ENCODE assay signal across 8 cellular contexts in the genomic region with DNA sequence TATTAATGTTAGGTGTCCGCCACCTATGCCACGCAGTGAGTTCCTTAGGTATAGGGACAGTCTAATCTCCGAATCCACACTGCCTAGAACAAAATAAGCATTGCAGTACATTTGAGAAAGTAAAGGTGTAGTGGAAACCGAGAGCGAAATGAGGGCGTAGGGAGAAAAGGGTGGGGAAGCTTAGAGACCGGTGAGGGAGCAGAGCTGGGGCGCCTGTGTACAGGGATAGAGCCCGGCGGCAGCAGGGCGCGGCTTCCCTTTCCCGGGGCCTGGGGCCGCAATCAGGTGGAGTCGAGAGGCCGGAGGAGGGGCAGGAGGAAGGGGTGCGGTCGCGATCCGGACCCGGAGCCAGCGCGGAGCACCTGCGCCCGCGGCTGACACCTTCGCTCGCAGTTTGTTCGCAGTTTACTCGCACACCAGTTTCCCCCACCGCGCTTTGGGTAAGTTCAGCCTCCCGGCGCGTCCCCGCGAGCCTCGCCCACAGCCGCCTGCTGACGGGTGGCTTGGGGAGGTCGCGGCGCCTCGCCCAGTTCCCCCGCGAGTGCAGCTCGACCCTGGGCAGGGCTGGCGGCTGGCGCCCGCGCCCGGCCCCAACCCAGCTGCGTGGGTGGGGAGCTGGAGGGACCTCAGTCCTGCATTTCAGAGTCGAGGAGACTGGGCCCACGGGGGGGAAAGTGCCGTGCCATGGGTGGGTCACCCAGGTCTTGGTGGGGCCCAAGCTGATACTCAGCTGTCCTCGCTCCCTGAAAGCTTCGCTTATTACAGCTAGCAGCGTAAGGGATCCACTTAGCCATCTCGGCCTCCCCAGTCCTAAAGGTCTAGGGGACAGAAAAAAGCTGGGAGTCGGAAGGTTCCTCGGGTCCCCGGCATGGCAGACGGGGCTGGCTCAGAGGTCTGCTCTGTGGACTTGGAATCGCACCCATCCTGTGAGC. TPM values are rescaled to one million over a fixed set of nuclear protein-coding genes. Genes with fewer than 3 reads are reported as not detected.
DNase-seq lines count a peak whose midpoint lies in the region; ATAC-seq and TF ChIP-seq lines count a peak whose summit lies in the region.

Gene ANXA3 (plus strand): TSS at position 351 of the 932 bp plus-strand sequence. CDS start 2,704 bp downstream, outside the sequence.

- H3K4me3 ChIP-seq in endodermal cell (ENCODE audit: low read length) (peak within 1 kb of the TSS; percentile 81), thyroid gland (replicated peaks in 1 of 3) (peak within 1 kb of the TSS; percentile 33 to 68 (median 62))

- TF ChIP-seq CTCF in HFFc6 (IDR thresholded peaks at IDR 0.05) (no peak), endodermal cell (conservative IDR thresholded peaks at IDR 0.05) (peak; percentile 16), thyroid gland (IDR thresholded peaks at IDR 0.05) (no peak)

- H3K4me1 ChIP-seq in endodermal cell (ENCODE audit: control insufficient read depth, insufficient read depth, low read length), result peaks cover 4% of the 10 kb centered on the region
- peaks cover 12 to 19% of the 10 kb centered on the region in 2 donors for H3K4me1 ChIP-seq in thyroid gland

- H3K27me3 Mint-ChIP-seq in HFFc6 (ENCODE audit: insufficient read depth), result no peaks in the 10 kb centered on the region
- H3K27me3 Mint-ChIP-seq in endodermal cell (ENCODE audit: insufficient read depth), result peaks cover 30% of the 10 kb centered on the region

- H3K36me3 Mint-ChIP-seq in HFFc6 (ENCODE audit: low read depth), result no peaks in the 10 kb centered on the region
- H3K36me3 Mint-ChIP-seq in endodermal cell (ENCODE audit: low read depth), result peaks cover 22% of the 10 kb centered on the region

- peaks cover 35% of the 10 kb centered on the region for H3K36me3 ChIP-seq in endodermal cell (ENCODE audit: control insufficient read depth, insufficient read depth, low read length)
- H3K36me3 ChIP-seq in thyroid gland, result no peaks in the 10 kb centered on the region

- H3K27me3 ChIP-seq in endodermal cell (ENCODE audit: control insufficient read depth, insufficient read depth, low read length, poor library complexity, severe bottlenecking) (no peaks in the 10 kb centered on the region), thyroid gland (no peaks in the 10 kb centered on the region)

- H3K9ac ChIP-seq in endodermal cell (ENCODE audit: extremely low read depth, low read length, poor library complexity, severe bottlenecking), result peak within 1 kb of the TSS; percentile 98

- H3K9me3 ChIP-seq in endodermal cell (ENCODE audit: control insufficient read depth, low read length), result peaks cover 29% of the 10 kb centered on the region
- H3K9me3 ChIP-seq in thyroid gland, result no peaks in the 10 kb centered on the region

- H3K27ac Mint-ChIP-seq in HFFc6 (peak within 1 kb of the TSS; percentile 7; the same call in 1 of the 2 replicates), endodermal cell (peak within 1 kb of the TSS; percentile 86)

- H3K4me3 Mint-ChIP-seq in HFFc6 (peak within 1 kb of the TSS; percentile 72), endodermal cell (peak within 1 kb of the TSS; percentile 67)

- peak in 1 of 2 donors; percentile 96 for TF ChIP-seq POLR2A in thyroid gland (IDR thresholded peaks at IDR 0.05)

- no peak for ATAC-seq in HG03039 (IDR thresholded peaks at IDR 0.05; ENCODE audit: unreplicated experiment)

- intact Hi-C loops in thyroid gland (cut with DNase I), result no loop called here

- 3 to 12% methylated on average over 22 to 64 of the region's 65 CpGs for WGBS in endodermal cell (ENCODE audit: insufficient coverage in 1 of 2, insufficient read length in 1 of 2), 2 experiments
- WGBS in thyroid gland, 2 donors, result 7 to 9% methylated on average over 46 to 53 of the region's 65 CpGs

- H3K9me3 Mint-ChIP-seq in HFFc6, result no peaks in the 10 kb centered on the region
- H3K9me3 Mint-ChIP-seq in endodermal cell, result peaks cover 20% of the 10 kb centered on the region

- H3K27ac ChIP-seq in endodermal cell (ENCODE audit: low read depth, low read length) (peak within 1 kb of the TSS; percentile 47), thyroid gland (peak within 1 kb of the TSS; percentile 99 to 100 (median 100))

- peaks cover 40% of the 10 kb centered on the region for H3K4me1 Mint-ChIP-seq in HFFc6 (ENCODE audit: low read depth)
- peaks cover 17% of the 10 kb centered on the region for H3K4me1 Mint-ChIP-seq in endodermal cell

- DNase-seq in ELF-1 (ENCODE audit: low read depth, low spot score) (peak; percentile 83), HFFc6 (no peak), SK-N-DZ (ENCODE audit: low spot score) (peak; percentile 4), endodermal cell (peak; percentile 91), mesenteric fat pad (ENCODE audit: low spot score) (peak; percentile 88), thyroid gland (peak; percentile 73 to 79), NCI-H1694 treated with DMSO at 0.1 percent for 48 hours (lab: John Stamatoyannopoulos, UW) (no peak)

RNA-seq across cellular contexts. Expression of gene ANXA3, which starts in this region (rescaled TPM):
- 1 to 10 TPM; 1.5 to 3.0 (median 1.6) TPM for total RNA-seq in HFFc6 (2021; fragmentation: NEBNext Ultra II Directional; extraction: Animal tissue kit (Norgen Biotek cat#: 25700))
- not detected in 2 replicates for polyA plus RNA-seq in SK-N-DZ (2014; cell fraction: cytosol; rRNA removed)
- polyA plus RNA-seq in SK-N-DZ (2014; cell fraction: nucleus; rRNA removed), result 1.0 TPM in 1 of 2 replicates, not detected in the other
- 10 to 100 TPM; 25.5 to 43.9 TPM for total RNA-seq in endodermal cell
- polyA plus RNA-seq in endodermal cell (2013, experiment 1 of 2), result 23.0 TPM
- polyA plus RNA-seq in endodermal cell (2013, experiment 2 of 2), result 31.4 TPM
- total RNA-seq in mesenteric fat pad, result 49.8 TPM
- 100 to 1,000 TPM in 3 of 4 donors, 10 to 100 TPM in 1; 98.7 to 213 (median 156) TPM for total RNA-seq in thyroid gland

Comparison
In these comparisons a context has a peak if more than half of its experiments do, and no peak if none do; other contexts are left out.
1. RNA of gene ANXA3 (total RNA-seq): 98.7 to 213 TPM in thyroid gland, 49.8 TPM in mesenteric fat pad (single experiment) and 25.5 to 43.9 TPM in endodermal cell; 1.5 to 3.0 TPM in HFFc6; every median in the first group is over 4 times any median in the second.
2. DNase-seq: peak in ELF-1 (single experiment), SK-N-DZ (single experiment), endodermal cell (single experiment), mesenteric fat pad (single experiment) and thyroid gland (2 of 2); none in HFFc6 (single experiment) and NCI-H1694 treated with DMSO at 0.1 percent for 48 hours (single experiment).